In genomic region chr3:4407941-4408340, GRCh38 we compare ENCODE assay signal across 16 cellular contexts.
"Had no signal": no experiment of that assay in that cellular context is flagged by ENCODE, and none has a peak within 500 bp of the region (broad histone marks: within the 10 kb centered on the region; RNA-seq: fewer than 3 reads in every experiment).

No MANE protein-coding gene starts in this region.

- H3K27me3 ChIP-seq: gastrocnemius medialis, SJSA1, tibial nerve had no signal

- H3K9me3 ChIP-seq: gastrocnemius medialis, SJSA1, tibial nerve had no signal

- H3K36me3 ChIP-seq: SJSA1 had no signal

- H3K4me3 ChIP-seq: gastrocnemius medialis, SJSA1, tibial nerve had no signal

- H3K27ac Mint-ChIP-seq: activated CD4-positive, alpha-beta memory T cell treated with anti-CD3 and anti-CD28 coated beads for 36 hours; activated naive CD4-positive, alpha-beta T cell treated with anti-CD3 and anti-CD28 coated beads, Interleukin-2, amount 50 U/mL, for 24 hours; stimulated activated naive CD8-positive, alpha-beta T cell treated with anti-CD3 and anti-CD28 coated beads, Interleukin-15, Interleukin-2, amounts not matched to agents 100 ng/mL and 50 ng/mL, for 24 hours; T-helper 1 cell treated with Interleukin-12 subunit alpha and Interleukin-12 subunit beta and Interleukin-4 antibody, amounts not matched to agents 30 μg/mL and 1 μg/mL, for 36 hours had no signal

- H3K27ac ChIP-seq: gastrocnemius medialis, SJSA1, tibial nerve had no signal

- DNase-seq: activated CD4-positive, alpha-beta memory T cell treated with anti-CD3 and anti-CD28 coated beads for 36 hours; activated gamma-delta T cell; activated T-cell treated with anti-CD3 and anti-CD28 coated beads, Interleukin-2, amount 50 U/mL, for 4 hours; amniotic stem cell; gastrocnemius medialis; head of caudate nucleus; mesenchymal stem cell; naive thymus-derived CD4-positive, alpha-beta T cell; retina had no signal

- H3K9me3 Mint-ChIP-seq: activated CD4-positive, alpha-beta memory T cell treated with anti-CD3 and anti-CD28 coated beads for 36 hours; activated naive CD4-positive, alpha-beta T cell treated with anti-CD3 and anti-CD28 coated beads, Interleukin-2, amount 50 U/mL, for 24 hours; activated T-cell treated with anti-CD3 and anti-CD28 coated beads, Interleukin-2, amount 50 U/mL, for 4 hours; naive thymus-derived CD4-positive, alpha-beta T cell; T-helper 1 cell treated with Interleukin-12 subunit alpha and Interleukin-12 subunit beta and Interleukin-4 antibody, amounts not matched to agents 30 μg/mL and 1 μg/mL, for 36 hours had no signal

- H3K4me3 Mint-ChIP-seq: activated CD4-positive, alpha-beta memory T cell treated with anti-CD3 and anti-CD28 coated beads for 36 hours; activated naive CD4-positive, alpha-beta T cell treated with anti-CD3 and anti-CD28 coated beads, Interleukin-2, amount 50 U/mL, for 24 hours; activated T-cell treated with anti-CD3 and anti-CD28 coated beads, Interleukin-2, amount 50 U/mL, for 4 hours; stimulated activated naive CD8-positive, alpha-beta T cell treated with anti-CD3 and anti-CD28 coated beads, Interleukin-15, Interleukin-2, amounts not matched to agents 100 ng/mL and 50 ng/mL, for 24 hours; T-helper 1 cell treated with Interleukin-12 subunit alpha and Interleukin-12 subunit beta and Interleukin-4 antibody, amounts not matched to agents 30 μg/mL and 1 μg/mL, for 36 hours had no signal

- FAIRE-seq: colon, urothelium cell line had no signal

- H3K27me3 Mint-ChIP-seq: activated CD4-positive, alpha-beta memory T cell treated with anti-CD3 and anti-CD28 coated beads for 36 hours; activated naive CD4-positive, alpha-beta T cell treated with anti-CD3 and anti-CD28 coated beads, Interleukin-2, amount 50 U/mL, for 24 hours; naive thymus-derived CD4-positive, alpha-beta T cell; stimulated activated naive CD8-positive, alpha-beta T cell treated with anti-CD3 and anti-CD28 coated beads, Interleukin-15, Interleukin-2, amounts not matched to agents 100 ng/mL and 50 ng/mL, for 24 hours had no signal

- H3K4me1 ChIP-seq: gastrocnemius medialis, SJSA1, tibial nerve had no signal

- ATAC-seq: activated T-cell treated with anti-CD3 and anti-CD28 coated beads, Interleukin-2, amount 50 U/mL, for 4 hours; gastrocnemius medialis; naive thymus-derived CD4-positive, alpha-beta T cell had no signal
